In the genomic region with DNA sequence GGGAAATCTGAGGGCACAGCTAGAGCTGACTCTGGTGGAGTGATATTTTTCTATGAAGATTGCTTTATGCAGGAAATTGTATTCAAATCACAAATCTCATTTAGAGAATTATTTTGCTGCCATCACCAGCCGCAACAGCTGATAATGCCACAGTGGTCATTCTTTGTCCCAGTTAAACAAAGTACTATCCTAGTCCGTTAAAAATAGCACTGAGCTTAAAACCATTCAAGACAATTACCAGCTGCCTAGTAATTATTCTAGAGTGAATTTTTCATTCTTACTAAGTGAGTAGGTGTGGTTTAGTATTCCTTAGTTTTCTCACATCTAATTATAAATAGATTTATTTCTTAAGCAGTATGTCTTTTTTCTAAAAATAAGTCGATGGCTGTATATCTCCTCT, we compare ENCODE assay signal across 35 cellular contexts.
"Had no signal": no experiment of that assay in that cellular context is flagged by ENCODE, and none has a peak within 500 bp of the region (broad histone marks: within the 10 kb centered on the region; RNA-seq: fewer than 3 reads in every experiment).

No MANE protein-coding gene starts in this region.

- DNase-seq: Karpas-422, Kasumi-1, KG1, MG63, MM.1S, MV-4-11, NCI-H1048, NCI-H1092, NCI-H1092 treated with DMSO at 0.1 percent for 48 hours, NCI-H1105, NCI-H1105 treated with DMSO at 0.1 percent for 48 hours, NCI-H1417, NCI-H1417 treated with DMSO at 0.1 percent for 48 hours, NCI-H1436, NCI-H1436 treated with DMSO at 0.1 percent for 48 hours, NCI-H146, NCI-H1694, NCI-H1694 treated with DMSO at 0.1 percent for 48 hours, NCI-H187, NCI-H187 treated with DMSO at 0.1 percent for 48 hours, NCI-H1930, NCI-H2029, NCI-H2029 treated with DMSO at 0.1 percent for 48 hours, NCI-H2081, NCI-H2081 treated with DMSO at 0.1 percent for 48 hours, NCI-H2107, NCI-H2171, NCI-H2171 treated with DMSO at 0.1 percent for 48 hours, NCI-H2227 treated with DMSO at 0.1 percent for 48 hours, NCI-H226, NCI-H345, NCI-H446, NCI-H446 treated with DMSO at 0.1 percent for 48 hours, NCI-H510A had no signal

- H3K27ac ChIP-seq: KMS-11 had no signal

- H3K4me3 ChIP-seq: MG63 had no signal

- H3K4me2 ChIP-seq: KMS-11 had no signal

- H3K9ac ChIP-seq: KMS-11 had no signal

- H3K27me3 ChIP-seq: MG63 had no signal

- H3K9me3 ChIP-seq: MG63 had no signal

- H3K36me3 ChIP-seq: MG63 had no signal
